10 cellular contexts compared by ENCODE assay signal in genomic region chr6:137926207-137926731, GRCh38. TPM values are rescaled to one million over a fixed set of nuclear protein-coding genes. Genes with fewer than 3 reads are reported as not detected.
A peak's percentile ranks its signal among the peaks of the same experiment; 100 is the strongest.
DNase-seq lines count a peak whose midpoint lies in the region; TF ChIP-seq lines count a peak whose summit lies in the region.
"Had no signal": no experiment of that assay in that cellular context is flagged by ENCODE, and none has a peak within 500 bp of the region (broad histone marks: within the 10 kb centered on the region; RNA-seq: fewer than 3 reads in every experiment).

No MANE protein-coding gene starts in this region.

- H3K79me2 ChIP-seq in SK-N-SH (ENCODE audit: insufficient read depth) = no peaks in the 10 kb centered on the region

- H3K9ac ChIP-seq in SK-N-SH = no peak overlapping the region

- no peaks in the 10 kb centered on the region for H3F3A ChIP-seq in SK-N-SH (replicated peaks; ENCODE audit: insufficient read depth)

- H3K4me3 Mint-ChIP-seq in CD14-positive monocyte = no peak overlapping the region

- TF ChIP-seq EP300 in SK-N-SH (IDR thresholded peaks at IDR 0.05; ENCODE audit: borderline replicate concordance in 1 of 2, low read depth in 1 of 2, low read length in 1 of 2) (no peak), sigmoid colon (IDR thresholded peaks at IDR 0.05) (no peak)

- peak overlapping the region in 2 of 7 donors; percentile 12 to 27 for H3K27ac Mint-ChIP-seq in CD14-positive monocyte

- H3K36me3 ChIP-seq in SK-N-SH (replicated peaks in 1 of 2; ENCODE audit: control insufficient read depth in 1 of 2, insufficient read depth in 2 of 2, low read length in 1 of 2) (no peaks in the 10 kb centered on the region), sigmoid colon (no peaks in the 10 kb centered on the region)
- H3K36me3 ChIP-seq: HAP-1 had no signal

- no peak for TF ChIP-seq POLR2A in sigmoid colon (IDR thresholded peaks at IDR 0.05)

- H3K9me3 ChIP-seq in SK-N-SH = no peaks in the 10 kb centered on the region
- H3K9me3 ChIP-seq in sigmoid colon = no peaks in the 10 kb centered on the region
- H3K9me3 ChIP-seq: HAP-1 had no signal

- TF ChIP-seq CTCF in CD14-positive monocyte (IDR thresholded peaks at IDR 0.05) (no peak), astrocyte of the cerebellum (IDR thresholded peaks at IDR 0.05; ENCODE audit: low read depth, low read length, missing control alignments) (no peak), SK-N-SH (IDR thresholded peaks at IDR 0.05) (no peak), sigmoid colon (IDR thresholded peaks at IDR 0.05) (no peak)

- no peak overlapping the region for H3K4me3 ChIP-seq in astrocyte of the cerebellum (ENCODE audit: low read depth, low read length)
- no peak overlapping the region for H3K4me3 ChIP-seq in SK-N-SH (ENCODE audit: low read depth in 2 of 2, low read length in 1 of 2)
- no peak overlapping the region for H3K4me3 ChIP-seq in sigmoid colon
- H3K4me3 ChIP-seq: HAP-1 had no signal

- H3K27me3 Mint-ChIP-seq in CD14-positive monocyte (ENCODE audit: low read depth in 3 of 3) = peaks cover 0 to 1% (median 0%) of the 10 kb centered on the region in 3 donors

- no peak overlapping the region for H2AFZ ChIP-seq in SK-N-SH (ENCODE audit: low read depth)

- in situ Hi-C loops in astrocyte of the cerebellum (cut with HindIII; ENCODE audit: low sequenced_read_pairs) = no loop called here

- CTCF ChIA-PET in SK-N-SH (lab: Yijun Ruan, JAX) = no interaction called here

- POLR2A ChIA-PET in SK-N-SH (lab: Yijun Ruan, JAX) = no interaction called here

- TF ChIP-seq RAD21 in SK-N-SH (IDR thresholded peaks at IDR 0.05; ENCODE audit: low read length) = no peak

- H3K27ac ChIP-seq in SK-N-SH (ENCODE audit: low read depth in 2 of 2, low read length in 1 of 2) (no peak overlapping the region), sigmoid colon (peak overlapping the region in 1 of 4 donors; percentile 16)

- peaks cover 3% of the 10 kb centered on the region; the same call in 1 of the 2 replicates for H3K27me3 ChIP-seq in SK-N-SH (ENCODE audit: insufficient read depth)
- H3K27me3 ChIP-seq in sigmoid colon = no peaks in the 10 kb centered on the region

- no peaks in the 10 kb centered on the region for H3K36me3 Mint-ChIP-seq in CD14-positive monocyte

- H3K4me2 ChIP-seq in SK-N-SH = no peak overlapping the region

- intact Hi-C loops in CD14-positive monocyte (cut with micrococcal nuclease) = loop anchor here in 1 of 2 donors (5.0 kb wide), 1 partner anchor 54 kb away; no protein-coding TSS in a partner anchor
- intact Hi-C loops in sigmoid colon (cut with DNase I) = no loop called here

- H3K9me2 ChIP-seq in SK-N-SH = no peaks in the 10 kb centered on the region

- H3K4me1 Mint-ChIP-seq in CD14-positive monocyte = peaks cover 63% of the 10 kb centered on the region

- DNase-seq in CD14-positive monocyte (ENCODE audit: low spot score) (peak; percentile 52), HT1080 (ENCODE audit: low read depth) (peak; percentile 66), astrocyte of the cerebellum (ENCODE audit: low read depth) (peak; percentile 62), myocyte (ENCODE audit: low read depth) (peak; percentile 79), NCI-H1436 (lab: John Stamatoyannopoulos, UW) (no peak), SK-N-SH (no peak), SKM-1 treated with dmso at 0.1 percent for 144 hours (lab: John Stamatoyannopoulos, UW; ENCODE audit: unreplicated experiment) (no peak), sigmoid colon (no peak)
- DNase-seq: activated gamma-delta T cell had no signal

- no peaks in the 10 kb centered on the region for H3K9me3 Mint-ChIP-seq in CD14-positive monocyte

- 8% methylated on average over 1 of the region's 1 CpG for WGBS in SK-N-SH (ENCODE audit: low lambda C conversion rate)
- WGBS in sigmoid colon, 2 donors = 12 to 36% methylated on average over 1 of the region's 1 CpG

- H3K4me1 ChIP-seq in SK-N-SH (ENCODE audit: control insufficient read depth in 1 of 2, insufficient read depth in 2 of 2, low read depth in 1 of 2, low read length in 1 of 2) = no peaks in the 10 kb centered on the region
- H3K4me1 ChIP-seq in sigmoid colon = peaks cover 0 to 17% (median 12%) of the 10 kb centered on the region in 4 donors
- H3K4me1 ChIP-seq: HAP-1 had no signal

- H4K20me1 ChIP-seq in SK-N-SH (ENCODE audit: insufficient read depth) = no peaks in the 10 kb centered on the region

TF ChIP-seq in SK-N-SH, 30 proteins besides CTCF, POLR2A, EP300 and RAD21:
- TF ChIP-seq NRF1 (IDR thresholded peaks at IDR 0.05; ENCODE audit: low read depth, low read length) (no peak), FOXJ3 (CRISPR knock-in tag; IDR thresholded peaks at IDR 0.05) (no peak), POLR2AphosphoS5 (IDR thresholded peaks at IDR 0.05; ENCODE audit: low read depth, low read length) (no peak), MAX (IDR thresholded peaks at IDR 0.05; ENCODE audit: low read depth) (no peak), FOSL2 (IDR thresholded peaks at IDR 0.05; ENCODE audit: borderline replicate concordance, low read depth) (no peak), RCOR1 (IDR thresholded peaks at IDR 0.05; ENCODE audit: low read length) (no peak), RXRA (IDR thresholded peaks at IDR 0.05; ENCODE audit: borderline replicate concordance, low read depth) (no peak), TCF12 (IDR thresholded peaks at IDR 0.05) (no peak), FOXM1 (IDR thresholded peaks at IDR 0.05; ENCODE audit: low read depth) (no peak), TEAD4 (IDR thresholded peaks at IDR 0.05; ENCODE audit: borderline replicate concordance, insufficient read depth) (no peak), MEF2A (IDR thresholded peaks at IDR 0.05; ENCODE audit: borderline replicate concordance, low read depth) (no peak), YY1 (IDR thresholded peaks at IDR 0.05; ENCODE audit: low read depth) (no peak), USF1 (IDR thresholded peaks at IDR 0.05; ENCODE audit: borderline replicate concordance, low read depth) (no peak), SIN3A (IDR thresholded peaks at IDR 0.05; ENCODE audit: borderline replicate concordance, low read depth, low read length) (no peak), NFIC (IDR thresholded peaks at IDR 0.05; ENCODE audit: borderline replicate concordance) (no peak), ZBTB33 (IDR thresholded peaks at IDR 0.05; ENCODE audit: borderline replicate concordance, low read depth) (no peak), JUND (IDR thresholded peaks at IDR 0.05) (no peak), SMC3 (IDR thresholded peaks at IDR 0.05; ENCODE audit: low read depth, low read length) (no peak)

RNA-seq across cellular contexts. Expression of gene TNFAIP3, which starts 59.2 kb away (rescaled TPM):
- polyA plus RNA-seq in CD14-positive monocyte (10 to 100 TPM; 35.5 to 38.4 TPM), SK-N-SH (2012; rRNA removed) (1.0 and 1.1 TPM in 2 replicates), sigmoid colon (10 to 100 TPM; 11.4 to 49.9 (median 18.7) TPM)
- total RNA-seq in HT1080 (2014; rRNA removed; shearing (Covaris generic)) = 2.0 and 2.2 TPM in 2 replicates
- 3.7 and 4.3 TPM in 2 replicates for polyA plus RNA-seq in HT1080 (2015; cell fraction: cytosol; rRNA removed)
- 21.2 and 21.3 TPM in 2 replicates for polyA plus RNA-seq in HT1080 (2015; cell fraction: nucleus; rRNA removed)
- total RNA-seq in myocyte (6.8 and 7.8 TPM in 2 replicates), sigmoid colon (10 to 100 TPM; 14.6 to 37.6 (median 21.0) TPM)
- 3.7 TPM for polyA plus RNA-seq in myocyte (2012)
- 0.42 and 0.45 TPM in 2 replicates for polyA plus RNA-seq in SK-N-SH (2012; cell fraction: cytosol; rRNA removed)
- 2.4 and 3.2 TPM in 2 replicates for polyA plus RNA-seq in SK-N-SH (2012; cell fraction: nucleus; rRNA removed)

Comparison
In these comparisons a context has a peak if more than half of its experiments do, and no peak if none do; other contexts are left out.
1. DNase-seq: peak in CD14-positive monocyte (single experiment), HT1080 (single experiment), astrocyte of the cerebellum (single experiment) and myocyte (single experiment); none in NCI-H1436 (single experiment), SK-N-SH (single experiment), SKM-1 treated with dmso at 0.1 percent for 144 hours (single experiment) and sigmoid colon (single experiment).